Comparison of ENCODE assay signal across 8 cellular contexts in genomic region chr19:48719263-48720171, GRCh38. TPM values are rescaled to one million over a fixed set of nuclear protein-coding genes. Genes with fewer than 3 reads are reported as not detected.
DNase-seq lines count a peak whose midpoint lies in the region; ATAC-seq lines count a peak whose summit lies in the region.
"Had no signal": no experiment of that assay in that cellular context is flagged by ENCODE, and none has a peak within 500 bp of the region (broad histone marks: within the 10 kb centered on the region; RNA-seq: fewer than 3 reads in every experiment).

TSS of gene MAMSTR (minus strand) at chr19:48719725. CDS start at chr19:48719031, 694 bp downstream.

- H3K27me3 Mint-ChIP-seq in activated CD8-positive, alpha-beta T cell treated with anti-CD3 and anti-CD28 coated beads, Interleukin-2, amount 10 ng/mL, durations not matched to agents 7 days and 5 days (ENCODE audit: low read depth), result peaks cover 2% of the 10 kb centered on the region
- no peaks in the 10 kb centered on the region for H3K27me3 Mint-ChIP-seq in stimulated activated naive B cell treated with anti-CD40 and anti-IgM and Interleukin-4, amounts not matched to agents 10 μg/mL and 1 μg/mL and 100 μg/mL, for 72 hours

- no peak for DNase-seq in activated CD8-positive, alpha-beta T cell treated with anti-CD3 and anti-CD28 coated beads, Interleukin-2, amount 10 ng/mL, durations not matched to agents 7 days and 5 days
- no peak for DNase-seq in stimulated activated naive B cell treated with anti-CD40 and anti-IgM and Interleukin-4, amounts not matched to agents 10 μg/mL and 1 μg/mL and 100 μg/mL, for 72 hours
- DNase-seq in DMS79 treated with DMSO at 0.1 percent for 48 hours (lab: John Stamatoyannopoulos, UW) (no peak), NCI-H2227 treated with DMSO at 0.1 percent for 48 hours (lab: John Stamatoyannopoulos, UW) (no peak), NCI-H187 treated with DMSO at 0.1 percent for 48 hours (lab: John Stamatoyannopoulos, UW) (no peak)
- DNase-seq: effector CD8-positive, alpha-beta T cell had no signal

- H3K27ac ChIP-seq in HUES64 (ENCODE audit: low read depth, low read length) (no peak within 1 kb of the TSS), iPS-18a (ENCODE audit: low read length) (no peak within 1 kb of the TSS)

- WGBS in HUES64, result 81% methylated on average over 33 of the region's 33 CpGs

- H3K36me3 Mint-ChIP-seq in activated CD8-positive, alpha-beta T cell treated with anti-CD3 and anti-CD28 coated beads, Interleukin-2, amount 10 ng/mL, durations not matched to agents 7 days and 5 days (ENCODE audit: low read depth), result no peaks in the 10 kb centered on the region
- no peaks in the 10 kb centered on the region for H3K36me3 Mint-ChIP-seq in stimulated activated naive B cell treated with anti-CD40 and anti-IgM and Interleukin-4, amounts not matched to agents 10 μg/mL and 1 μg/mL and 100 μg/mL, for 72 hours

- H3K4me3 ChIP-seq in HUES64 (ENCODE audit: low read length) (peak within 1 kb of the TSS; percentile 82), iPS-18a (ENCODE audit: low read length) (peak within 1 kb of the TSS; percentile 97)

- H3K27me3 ChIP-seq in HUES64 (ENCODE audit: insufficient read depth, low read length) (no peaks in the 10 kb centered on the region), iPS-18a (ENCODE audit: control insufficient read depth, insufficient read depth, low read length) (no peaks in the 10 kb centered on the region)

- H3K4me3 Mint-ChIP-seq in activated CD8-positive, alpha-beta T cell treated with anti-CD3 and anti-CD28 coated beads, Interleukin-2, amount 10 ng/mL, durations not matched to agents 7 days and 5 days, result peak within 1 kb of the TSS; percentile 86
- H3K4me3 Mint-ChIP-seq in stimulated activated naive B cell treated with anti-CD40 and anti-IgM and Interleukin-4, amounts not matched to agents 10 μg/mL and 1 μg/mL and 100 μg/mL, for 72 hours, result peak within 1 kb of the TSS; percentile 92 to 96

- H3K36me3 ChIP-seq in HUES64 (ENCODE audit: insufficient read depth, low read length), result no peaks in the 10 kb centered on the region
- H3K36me3 ChIP-seq in iPS-18a (ENCODE audit: control insufficient read depth, low read depth, low read length), result no peaks in the 10 kb centered on the region

- no peaks in the 10 kb centered on the region for H3K9me3 Mint-ChIP-seq in activated CD8-positive, alpha-beta T cell treated with anti-CD3 and anti-CD28 coated beads, Interleukin-2, amount 10 ng/mL, durations not matched to agents 7 days and 5 days (ENCODE audit: insufficient read depth)
- no peaks in the 10 kb centered on the region for H3K9me3 Mint-ChIP-seq in stimulated activated naive B cell treated with anti-CD40 and anti-IgM and Interleukin-4, amounts not matched to agents 10 μg/mL and 1 μg/mL and 100 μg/mL, for 72 hours

- H3K4me1 ChIP-seq in HUES64 (ENCODE audit: insufficient read depth, low read length) (peaks cover 26% of the 10 kb centered on the region), iPS-18a (ENCODE audit: control insufficient read depth, low read depth, low read length) (peaks cover 22% of the 10 kb centered on the region)

- H3K9ac ChIP-seq in HUES64 (ENCODE audit: low read depth, low read length) (no peak within 1 kb of the TSS), iPS-18a (ENCODE audit: low read length) (peak within 1 kb of the TSS; percentile 87)

- POLR2A ChIA-PET in activated CD8-positive, alpha-beta T cell treated with anti-CD3 and anti-CD28 coated beads, Interleukin-2, amount 10 ng/mL, durations not matched to agents 7 days and 5 days (lab: Charles Lee), result no interaction called here

- CTCF ChIA-PET in activated CD8-positive, alpha-beta T cell treated with anti-CD3 and anti-CD28 coated beads, Interleukin-2, amount 10 ng/mL, durations not matched to agents 7 days and 5 days (lab: Charles Lee), result no interaction called here

- ATAC-seq in activated CD8-positive, alpha-beta T cell treated with anti-CD3 and anti-CD28 coated beads, Interleukin-2, amount 10 ng/mL, durations not matched to agents 7 days and 5 days, result no peak
- ATAC-seq in stimulated activated naive B cell treated with anti-CD40 and anti-IgM and Interleukin-4, amounts not matched to agents 10 μg/mL and 1 μg/mL and 100 μg/mL, for 72 hours (replicated peaks), result no peak

- peaks cover 25% of the 10 kb centered on the region for H3K4me1 Mint-ChIP-seq in activated CD8-positive, alpha-beta T cell treated with anti-CD3 and anti-CD28 coated beads, Interleukin-2, amount 10 ng/mL, durations not matched to agents 7 days and 5 days (ENCODE audit: low read depth)
- peaks cover 5 to 27% of the 10 kb centered on the region in 2 donors for H3K4me1 Mint-ChIP-seq in stimulated activated naive B cell treated with anti-CD40 and anti-IgM and Interleukin-4, amounts not matched to agents 10 μg/mL and 1 μg/mL and 100 μg/mL, for 72 hours

- H3K9me3 ChIP-seq in HUES64 (ENCODE audit: insufficient read depth, low read depth, low read length), result no peaks in the 10 kb centered on the region
- no peaks in the 10 kb centered on the region for H3K9me3 ChIP-seq in iPS-18a (ENCODE audit: control insufficient read depth, low read depth, low read length)

- peak within 1 kb of the TSS; percentile 97 for H3K27ac Mint-ChIP-seq in activated CD8-positive, alpha-beta T cell treated with anti-CD3 and anti-CD28 coated beads, Interleukin-2, amount 10 ng/mL, durations not matched to agents 7 days and 5 days
- peak within 1 kb of the TSS; percentile 98 for H3K27ac Mint-ChIP-seq in stimulated activated naive B cell treated with anti-CD40 and anti-IgM and Interleukin-4, amounts not matched to agents 10 μg/mL and 1 μg/mL and 100 μg/mL, for 72 hours

RNA-seq across cellular contexts. Expression of gene MAMSTR, which starts in this region (rescaled TPM):
- 1.4 TPM for polyA plus RNA-seq in HUES64 (2013, experiment 1 of 2)
- 1.5 TPM for polyA plus RNA-seq in HUES64 (2013, experiment 2 of 2)
- 1 to 10 TPM in 1 of 2 experiments, under 1 TPM in 1; 0.79 to 1.3 TPM for total RNA-seq in activated CD8-positive, alpha-beta T cell treated with anti-CD3 and anti-CD28 coated beads, Interleukin-2, amount 10 ng/mL, durations not matched to agents 7 days and 5 days
